In genomic region chr2:46857871-46858696, GRCh38 we compare ENCODE assay signal across 2 cellular contexts.
TF ChIP-seq lines count a peak whose summit lies in the region.

No MANE protein-coding gene starts in this region.

TF ChIP-seq in A549, 52 proteins besides CTCF, POLR2A, EP300 and RAD21:
- TF ChIP-seq PHF8 (IDR thresholded peaks at IDR 0.05; ENCODE audit: borderline replicate concordance, low read depth) (no peak), USF2 (IDR thresholded peaks at IDR 0.05) (peak; percentile 18; the same call in 1 of the 2 replicates), SREBF2 (IDR thresholded peaks at IDR 0.05) (no peak)

TF ChIP-seq in IMR-90, 13 proteins besides CTCF, POLR2A, EP300 and RAD21:
- TF ChIP-seq MAFK (IDR thresholded peaks at IDR 0.05; ENCODE audit: low read depth, low read length) (no peak), USF2 (IDR thresholded peaks at IDR 0.05; ENCODE audit: low read depth, low read length) (peak; percentile 72), RCOR1 (IDR thresholded peaks at IDR 0.05; ENCODE audit: insufficient replicate concordance, low read length) (no peak), CEBPB (IDR thresholded peaks at IDR 0.05; ENCODE audit: low read depth, low read length) (peak; percentile 66), MAZ (IDR thresholded peaks at IDR 0.05; ENCODE audit: borderline replicate concordance, low read depth, low read length) (no peak), SMC3 (IDR thresholded peaks at IDR 0.05; ENCODE audit: low read depth, low read length) (no peak), BHLHE40 (IDR thresholded peaks at IDR 0.05; ENCODE audit: low read depth, low read length) (0 out of 2 replicates have a peak, but pooled peaks have one; percentile 1), RFX5 (IDR thresholded peaks at IDR 0.05; ENCODE audit: low read depth, low read length) (no peak)
TF ChIP-seq in IMR-90: peak in this region for 3.
